Comparison of ENCODE assay signal across 15 cellular contexts in the genomic region with DNA sequence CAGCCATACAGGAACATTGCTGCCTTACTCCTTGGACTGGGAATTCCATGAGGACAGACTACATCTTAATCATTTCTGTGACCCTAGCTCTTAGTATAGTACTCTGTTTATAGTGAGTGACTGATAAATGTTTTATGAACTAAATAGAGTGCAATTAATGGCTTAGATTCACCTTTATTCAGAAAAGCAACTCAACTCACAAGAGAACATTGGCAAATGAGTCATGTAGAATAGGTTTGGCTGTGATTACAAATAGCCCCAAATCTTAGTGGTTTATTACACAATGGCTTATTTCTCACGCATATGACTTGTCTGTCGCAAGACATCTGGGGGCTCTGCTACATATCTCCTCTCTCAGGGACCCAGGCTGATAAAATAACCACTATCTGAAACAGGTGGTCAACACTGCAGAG.
A peak's percentile ranks its signal among the peaks of the same experiment; 100 is the strongest.
DNase-seq lines count a peak whose midpoint lies in the region; ATAC-seq and TF ChIP-seq lines count a peak whose summit lies in the region.
"Had no signal": no experiment of that assay in that cellular context is flagged by ENCODE, and none has a peak within 500 bp of the region (broad histone marks: within the 10 kb centered on the region; RNA-seq: fewer than 3 reads in every experiment).

No MANE protein-coding gene starts in this region.

- no peaks in the 10 kb centered on the region for H4K20me1 ChIP-seq in IMR-90 (ENCODE audit: insufficient read depth, low read length)

- H3K27ac ChIP-seq in ACC112 (ENCODE audit: low read depth, low read length) (peak overlapping the region; percentile 38; the same call in 1 of the 2 replicates), IMR-90 (ENCODE audit: insufficient read depth, low read length) (no peak overlapping the region)

- H3K9me1 ChIP-seq in IMR-90 (ENCODE audit: insufficient read depth, low read length): peaks cover 6% of the 10 kb centered on the region

- no peak overlapping the region for H2BK5ac ChIP-seq in IMR-90 (ENCODE audit: low read depth, low read length, poor library complexity, severe bottlenecking)

- H3K9ac ChIP-seq in IMR-90 (ENCODE audit: low read depth, low read length): no peak overlapping the region

- H3K36me3 ChIP-seq in ACC112 (ENCODE audit: insufficient read depth, low read length) (no peaks in the 10 kb centered on the region), IMR-90 (ENCODE audit: control insufficient read depth, insufficient read depth, low read length) (no peaks in the 10 kb centered on the region)

- no peak overlapping the region for H3K18ac ChIP-seq in IMR-90 (ENCODE audit: low read depth, low read length)

- in situ Hi-C loops in IMR-90 (cut with MboI; ENCODE audit: low sequenced_read_pairs): no loop called here

- no peak overlapping the region for H2AFZ ChIP-seq in ACC112 (ENCODE audit: low read length, unreplicated experiment)
- no peak overlapping the region for H2AFZ ChIP-seq in IMR-90 (replicated peaks; ENCODE audit: low read length, poor library complexity)

- H4K91ac ChIP-seq in IMR-90 (ENCODE audit: insufficient read depth, low read depth, low read length): no peak overlapping the region

- H3K27me3 ChIP-seq in ACC112 (ENCODE audit: insufficient read depth, low read length) (peaks cover 7% of the 10 kb centered on the region; the same call in 1 of the 2 replicates), IMR-90 (ENCODE audit: control insufficient read depth, insufficient read depth, low read length) (no peaks in the 10 kb centered on the region)

- no TSS peak for BruUV-seq in IMR-90 (replicated peaks; lab: Mats Ljungman, UMichigan)

- no peak overlapping the region for H4K8ac ChIP-seq in IMR-90 (ENCODE audit: low read depth in 2 of 2, low read length in 2 of 2)

- H3K4me3 ChIP-seq in ACC112 (ENCODE audit: low read depth, low read length) (no peak overlapping the region), IMR-90 (ENCODE audit: insufficient read depth, low read depth, low read length) (no peak overlapping the region)

- H2AK5ac ChIP-seq in IMR-90 (ENCODE audit: low read depth, low read length): no peak overlapping the region

- POLR2A ChIA-PET in IMR-90 (lab: Charles Lee; ENCODE audit: unreplicated experiment): no interaction called here

- CTCF ChIA-PET in IMR-90 (lab: Yijun Ruan, JAX): no interaction called here

- H3K4me1 ChIP-seq in ACC112 (ENCODE audit: control insufficient read depth, insufficient read depth, low read length, unreplicated experiment) (peaks cover 5% of the 10 kb centered on the region), IMR-90 (ENCODE audit: control insufficient read depth, insufficient read depth, low read length) (no peaks in the 10 kb centered on the region; the same call in none of the 2 replicates)

- peak; percentile 74 for DNase-seq in IMR-90
- peak; percentile 94 for DNase-seq in SIG-M5 treated with dmso at 0.1 percent for 504 hours (lab: John Stamatoyannopoulos, UW; ENCODE audit: unreplicated experiment)
- peak; percentile 47 for DNase-seq in fibroblast of peridontal ligament (ENCODE audit: extremely low read depth)
- no peak for DNase-seq in left cardiac atrium
- DNase-seq in NCI-H345 treated with DMSO at 0.1 percent for 48 hours (lab: John Stamatoyannopoulos, UW; ENCODE audit: unreplicated experiment): no peak
- DNase-seq in activated naive CD4-positive, alpha-beta T cell treated with anti-CD3 and anti-CD28 coated beads, Interleukin-2, amount 50 U/mL, for 16 hours: no peak
- DNase-seq: ACHN; glutamatergic neuron; NCI-H146; NCI-H526; nucleus accumbens; stimulated activated naive B cell treated with anti-CD40 and anti-IgM and Interleukin-4, amounts not matched to agents 10 μg/mL and 1 μg/mL and 100 μg/mL, for 72 hours had no signal

- H3K23ac ChIP-seq in IMR-90 (ENCODE audit: low read depth, low read length): no peak overlapping the region

- no peaks in the 10 kb centered on the region for H3K79me2 ChIP-seq in ACC112 (ENCODE audit: control insufficient read depth, insufficient read depth, low read length, unreplicated experiment)

- no peak overlapping the region for H3K4me2 ChIP-seq in IMR-90 (ENCODE audit: low read depth, low read length)

- no peak for TF ChIP-seq POLR2A in IMR-90 (IDR thresholded peaks at IDR 0.05; ENCODE audit: low read depth, low read length)

- no peak overlapping the region for H3K14ac ChIP-seq in IMR-90 (replicated peaks; ENCODE audit: low read depth, low read length)

- no peaks in the 10 kb centered on the region for H3K79me1 ChIP-seq in IMR-90 (ENCODE audit: low read depth in 1 of 2, low read length in 2 of 2)

- no peak overlapping the region for H3K4ac ChIP-seq in IMR-90 (ENCODE audit: low read depth, low read length)

- H2AK9ac ChIP-seq in IMR-90 (replicated peaks; ENCODE audit: low read depth, low read length, poor library complexity): no peak overlapping the region

- no peak for TF ChIP-seq CTCF in IMR-90 (conservative IDR thresholded peaks at IDR 0.05; ENCODE audit: low read depth, low read length)

- no peak overlapping the region for H3K56ac ChIP-seq in IMR-90 (ENCODE audit: extremely low read depth, insufficient read depth, low read length)

- no peak for TF ChIP-seq RAD21 in IMR-90 (IDR thresholded peaks at IDR 0.05; ENCODE audit: low read length)

- H4K5ac ChIP-seq in IMR-90 (ENCODE audit: low read depth, low read length): no peak overlapping the region

- H2BK20ac ChIP-seq in IMR-90 (ENCODE audit: low read depth, low read length): no peak overlapping the region

- H2BK15ac ChIP-seq in IMR-90 (ENCODE audit: low read depth, low read length): peak overlapping the region; percentile 43; the same call in 1 of the 3 replicates

- dilution Hi-C loops in IMR-90 (cut with HindIII; ENCODE audit: low sequenced_read_pairs, unreplicated experiment): no loop called here

- peak; percentile 78 for ATAC-seq in IMR-90 (ENCODE audit: low read depth)
- ATAC-seq in left cardiac atrium: no peak
- ATAC-seq in HG02610 (IDR thresholded peaks at IDR 0.05; ENCODE audit: unreplicated experiment): no peak
- ATAC-seq: sciatic nerve; stimulated activated naive B cell treated with anti-CD40 and anti-IgM and Interleukin-4, amounts not matched to agents 10 μg/mL and 1 μg/mL and 100 μg/mL, for 72 hours had no signal

- intact Hi-C loops in IMR-90 (cut with micrococcal nuclease): no loop called here
- intact Hi-C loops in left cardiac atrium (cut with DNase I): no loop called here

- no peaks in the 10 kb centered on the region for H3K9me3 ChIP-seq in IMR-90 (ENCODE audit: control insufficient read depth, insufficient read depth, low read length)

- no peak overlapping the region; the same call in 1 of the 2 replicates for H2BK120ac ChIP-seq in IMR-90 (ENCODE audit: low read depth, low read length)

- no CpG with 5 or more reads among the region's 2 CpGs for WGBS in IMR-90 (ENCODE audit: extremely low coverage in 2 of 2, insufficient read length in 1 of 2), 2 experiments

TF ChIP-seq in IMR-90, 13 proteins besides CTCF, POLR2A, EP300 and RAD21:
- TF ChIP-seq MAZ (IDR thresholded peaks at IDR 0.05; ENCODE audit: borderline replicate concordance, low read depth, low read length): no peak
- TF ChIP-seq CHD1 (IDR thresholded peaks at IDR 0.05; ENCODE audit: low read depth, low read length): no peak
- TF ChIP-seq MAFK (IDR thresholded peaks at IDR 0.05; ENCODE audit: low read depth, low read length): no peak
- TF ChIP-seq NFE2L2 (IDR thresholded peaks at IDR 0.05; ENCODE audit: low read depth, low read length): no peak
- TF ChIP-seq SMC3 (IDR thresholded peaks at IDR 0.05; ENCODE audit: low read depth, low read length): no peak
- TF ChIP-seq MXI1 (IDR thresholded peaks at IDR 0.05; ENCODE audit: borderline replicate concordance, low read depth, low read length): no peak
- TF ChIP-seq, protein P1, sequence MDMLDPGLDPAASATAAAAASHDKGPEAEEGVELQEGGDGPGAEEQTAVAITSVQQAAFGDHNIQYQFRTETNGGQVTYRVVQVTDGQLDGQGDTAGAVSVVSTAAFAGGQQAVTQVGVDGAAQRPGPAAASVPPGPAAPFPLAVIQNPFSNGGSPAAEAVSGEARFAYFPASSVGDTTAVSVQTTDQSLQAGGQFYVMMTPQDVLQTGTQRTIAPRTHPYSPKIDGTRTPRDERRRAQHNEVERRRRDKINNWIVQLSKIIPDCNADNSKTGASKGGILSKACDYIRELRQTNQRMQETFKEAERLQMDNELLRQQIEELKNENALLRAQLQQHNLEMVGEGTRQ (IDR thresholded peaks at IDR 0.05; ENCODE audit: low read depth, low read length): no peak
- TF ChIP-seq FOS (IDR thresholded peaks at IDR 0.05; ENCODE audit: low read depth, low read length): 0 out of 2 replicates have a peak, but pooled peaks have one; percentile 37
- peak; percentile 90 for TF ChIP-seq CEBPB (IDR thresholded peaks at IDR 0.05; ENCODE audit: low read depth, low read length)
- TF ChIP-seq RCOR1 (IDR thresholded peaks at IDR 0.05; ENCODE audit: insufficient replicate concordance, low read length): peak; percentile 41
- no peak for TF ChIP-seq RFX5 (IDR thresholded peaks at IDR 0.05; ENCODE audit: low read depth, low read length)
- TF ChIP-seq BHLHE40 (IDR thresholded peaks at IDR 0.05; ENCODE audit: low read depth, low read length): no peak
- TF ChIP-seq, protein P2, sequence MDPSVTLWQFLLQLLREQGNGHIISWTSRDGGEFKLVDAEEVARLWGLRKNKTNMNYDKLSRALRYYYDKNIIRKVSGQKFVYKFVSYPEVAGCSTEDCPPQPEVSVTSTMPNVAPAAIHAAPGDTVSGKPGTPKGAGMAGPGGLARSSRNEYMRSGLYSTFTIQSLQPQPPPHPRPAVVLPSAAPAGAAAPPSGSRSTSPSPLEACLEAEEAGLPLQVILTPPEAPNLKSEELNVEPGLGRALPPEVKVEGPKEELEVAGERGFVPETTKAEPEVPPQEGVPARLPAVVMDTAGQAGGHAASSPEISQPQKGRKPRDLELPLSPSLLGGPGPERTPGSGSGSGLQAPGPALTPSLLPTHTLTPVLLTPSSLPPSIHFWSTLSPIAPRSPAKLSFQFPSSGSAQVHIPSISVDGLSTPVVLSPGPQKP (IDR thresholded peaks at IDR 0.05; ENCODE audit: borderline replicate concordance, low read depth, low read length): no peak

Comparison
In these comparisons a context has a peak if more than half of its experiments do, and no peak if none do; other contexts are left out.
1. DNase-seq: peak in IMR-90 (single experiment), SIG-M5 treated with dmso at 0.1 percent for 504 hours (single experiment) and fibroblast of peridontal ligament (single experiment); none in left cardiac atrium (single experiment), NCI-H345 treated with DMSO at 0.1 percent for 48 hours (single experiment) and activated naive CD4-positive, alpha-beta T cell treated with anti-CD3 and anti-CD28 coated beads, Interleukin-2, amount 50 U/mL, for 16 hours (single experiment).